Comparison of ENCODE assay signal across 8 cellular contexts in genomic region chr13:41311607-41312500, GRCh38. TPM values are rescaled to one million over a fixed set of nuclear protein-coding genes. Genes with fewer than 3 reads are reported as not detected.
DNase-seq lines count a peak whose midpoint lies in the region; ATAC-seq lines count a peak whose summit lies in the region.

No MANE protein-coding gene starts in this region.

- H3K4me3 ChIP-seq in right cardiac atrium (ENCODE audit: low read length) (peak overlapping the region; percentile 90), rectal smooth muscle tissue (ENCODE audit: low read length) (peak overlapping the region; percentile 81)

- peak overlapping the region; percentile 92 for H3K27ac ChIP-seq in right cardiac atrium (ENCODE audit: low read length)
- peak overlapping the region; percentile 80 for H3K27ac ChIP-seq in rectal smooth muscle tissue (ENCODE audit: low read depth, low read length)

- peak; percentile 59 for DNase-seq in CD1c-positive myeloid dendritic cell (ENCODE audit: extremely low spot score)
- peak; percentile 45 for DNase-seq in SW480 (ENCODE audit: low spot score)
- peak; percentile 6 for DNase-seq in amniotic stem cell (lab: John Stamatoyannopoulos, UW)
- peak; percentile 51 to 79 (median 78) for DNase-seq in right cardiac atrium
- no peak for DNase-seq in NCI-H226

- H3K9me3 ChIP-seq in right cardiac atrium (ENCODE audit: control insufficient read depth, low read length), result no peaks in the 10 kb centered on the region

- peak overlapping the region; percentile 29 for H3K9ac ChIP-seq in rectal smooth muscle tissue (ENCODE audit: low read length)

- H3K4me1 ChIP-seq in right cardiac atrium (ENCODE audit: control insufficient read depth, insufficient read depth, low read length) (peaks cover 8% of the 10 kb centered on the region), rectal smooth muscle tissue (ENCODE audit: control insufficient read depth, insufficient read depth, low read length) (peaks cover 7% of the 10 kb centered on the region)

- no peaks in the 10 kb centered on the region for H3K27me3 ChIP-seq in right cardiac atrium (ENCODE audit: control insufficient read depth, insufficient read depth)
- H3K27me3 ChIP-seq in rectal smooth muscle tissue (ENCODE audit: control insufficient read depth, insufficient read depth, low read length), result no peaks in the 10 kb centered on the region

- H3K36me3 ChIP-seq in rectal smooth muscle tissue (ENCODE audit: control insufficient read depth, insufficient read depth, low read length), result no peaks in the 10 kb centered on the region

- intact Hi-C loops in right cardiac atrium (cut with DNase I), result no loop called here

- WGBS in right cardiac atrium, result under 1% methylated on average over 63 of the region's 63 CpGs

- ATAC-seq in GM19455 (IDR thresholded peaks at IDR 0.05; ENCODE audit: unreplicated experiment), result peak; percentile 63
- ATAC-seq in HG03571 (IDR thresholded peaks at IDR 0.05; ENCODE audit: unreplicated experiment), result peak; percentile 39
- peak; percentile 79 to 85 for ATAC-seq in right cardiac atrium

RNA-seq across cellular contexts. Expression of gene NAA16, which starts 0.8 kb away (rescaled TPM):
- total RNA-seq in right cardiac atrium, result 10 to 100 TPM; 10.3 to 14.2 (median 13.4) TPM
- polyA plus RNA-seq in right cardiac atrium, result 6.3 TPM

RNA-seq across cellular contexts. Expression of gene MTRF1, which starts 48.5 kb away (rescaled TPM):
- 10 to 100 TPM; 11.0 to 14.3 (median 12.3) TPM for total RNA-seq in right cardiac atrium
- 12.6 TPM for polyA plus RNA-seq in right cardiac atrium
